ENCODE assay signal across 1 cellular context in the genomic region with DNA sequence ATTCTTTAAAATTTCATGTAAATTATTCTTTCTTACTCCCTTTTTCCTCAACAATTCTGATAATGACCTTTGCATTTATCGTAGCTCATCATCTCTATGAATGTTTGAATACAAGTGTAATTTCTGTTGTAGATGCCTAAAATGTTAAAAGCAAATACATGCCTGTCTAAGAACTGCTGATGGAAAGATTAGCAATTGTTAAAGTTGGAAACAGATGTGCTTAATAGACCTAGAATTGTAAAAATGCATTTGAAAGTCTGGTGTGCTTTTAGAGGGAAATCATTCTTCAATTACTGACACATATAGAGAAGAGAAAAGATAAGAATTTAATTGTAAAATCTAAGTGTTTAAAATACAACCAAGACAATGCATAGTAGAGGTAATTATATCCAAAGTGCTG.
TF ChIP-seq lines count a peak whose summit lies in the region.

No MANE protein-coding gene starts in this region.

TF ChIP-seq in SK-N-SH, 30 proteins besides CTCF, POLR2A, EP300 and RAD21 (continued from another document):
- TF ChIP-seq, protein P1, sequence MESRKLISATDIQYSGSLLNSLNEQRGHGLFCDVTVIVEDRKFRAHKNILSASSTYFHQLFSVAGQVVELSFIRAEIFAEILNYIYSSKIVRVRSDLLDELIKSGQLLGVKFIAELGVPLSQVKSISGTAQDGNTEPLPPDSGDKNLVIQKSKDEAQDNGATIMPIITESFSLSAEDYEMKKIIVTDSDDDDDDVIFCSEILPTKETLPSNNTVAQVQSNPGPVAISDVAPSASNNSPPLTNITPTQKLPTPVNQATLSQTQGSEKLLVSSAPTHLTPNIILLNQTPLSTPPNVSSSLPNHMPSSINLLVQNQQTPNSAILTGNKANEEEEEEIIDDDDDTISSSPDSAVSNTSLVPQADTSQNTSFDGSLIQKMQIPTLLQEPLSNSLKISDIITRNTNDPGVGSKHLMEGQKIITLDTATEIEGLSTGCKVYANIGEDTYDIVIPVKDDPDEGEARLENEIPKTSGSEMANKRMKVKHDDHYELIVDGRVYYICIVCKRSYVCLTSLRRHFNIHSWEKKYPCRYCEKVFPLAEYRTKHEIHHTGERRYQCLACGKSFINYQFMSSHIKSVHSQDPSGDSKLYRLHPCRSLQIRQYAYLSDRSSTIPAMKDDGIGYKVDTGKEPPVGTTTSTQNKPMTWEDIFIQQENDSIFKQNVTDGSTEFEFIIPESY (IDR thresholded peaks at IDR 0.05; ENCODE audit: borderline replicate concordance, low read depth), result peak; percentile 31; the same call in 1 of the 2 replicates
- peak; percentile 42; the same call in 1 of the 2 replicates for TF ChIP-seq NFIC (IDR thresholded peaks at IDR 0.05; ENCODE audit: borderline replicate concordance)
- TF ChIP-seq SIN3A (IDR thresholded peaks at IDR 0.05; ENCODE audit: borderline replicate concordance, low read depth, low read length), result no peak
- 0 out of 2 replicates have a peak, but pooled peaks have one; percentile 14 for TF ChIP-seq SMC3 (IDR thresholded peaks at IDR 0.05; ENCODE audit: low read depth, low read length)
- no peak for TF ChIP-seq RFX5 (IDR thresholded peaks at IDR 0.05; ENCODE audit: low read length)
- TF ChIP-seq MXI1 (IDR thresholded peaks at IDR 0.05; ENCODE audit: low read depth, low read length), result no peak
- peak; percentile 51 for TF ChIP-seq CHD2 (IDR thresholded peaks at IDR 0.05; ENCODE audit: low read length, partially characterized antibody)
- TF ChIP-seq NRF1 (IDR thresholded peaks at IDR 0.05; ENCODE audit: low read depth, low read length), result no peak
- 0 out of 2 replicates have a peak, but pooled peaks have one; percentile 14 for TF ChIP-seq MEF2A (IDR thresholded peaks at IDR 0.05; ENCODE audit: borderline replicate concordance, low read depth)
- TF ChIP-seq, protein P2, sequence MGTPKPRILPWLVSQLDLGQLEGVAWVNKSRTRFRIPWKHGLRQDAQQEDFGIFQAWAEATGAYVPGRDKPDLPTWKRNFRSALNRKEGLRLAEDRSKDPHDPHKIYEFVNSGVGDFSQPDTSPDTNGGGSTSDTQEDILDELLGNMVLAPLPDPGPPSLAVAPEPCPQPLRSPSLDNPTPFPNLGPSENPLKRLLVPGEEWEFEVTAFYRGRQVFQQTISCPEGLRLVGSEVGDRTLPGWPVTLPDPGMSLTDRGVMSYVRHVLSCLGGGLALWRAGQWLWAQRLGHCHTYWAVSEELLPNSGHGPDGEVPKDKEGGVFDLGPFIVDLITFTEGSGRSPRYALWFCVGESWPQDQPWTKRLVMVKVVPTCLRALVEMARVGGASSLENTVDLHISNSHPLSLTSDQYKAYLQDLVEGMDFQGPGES (IDR thresholded peaks at IDR 0.05; ENCODE audit: low read depth, low read length), result no peak
- TF ChIP-seq, protein P3, sequence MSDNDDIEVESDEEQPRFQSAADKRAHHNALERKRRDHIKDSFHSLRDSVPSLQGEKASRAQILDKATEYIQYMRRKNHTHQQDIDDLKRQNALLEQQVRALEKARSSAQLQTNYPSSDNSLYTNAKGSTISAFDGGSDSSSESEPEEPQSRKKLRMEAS (IDR thresholded peaks at IDR 0.05; ENCODE audit: low read depth), result no peak
- TF ChIP-seq JUND (IDR thresholded peaks at IDR 0.05), result peak; percentile 55
- no peak for TF ChIP-seq ELF1 (IDR thresholded peaks at IDR 0.05)
- TF ChIP-seq RXRA (IDR thresholded peaks at IDR 0.05; ENCODE audit: borderline replicate concordance, low read depth), result 0 out of 2 replicates have a peak, but pooled peaks have one; percentile 15
- TF ChIP-seq, protein P4, sequence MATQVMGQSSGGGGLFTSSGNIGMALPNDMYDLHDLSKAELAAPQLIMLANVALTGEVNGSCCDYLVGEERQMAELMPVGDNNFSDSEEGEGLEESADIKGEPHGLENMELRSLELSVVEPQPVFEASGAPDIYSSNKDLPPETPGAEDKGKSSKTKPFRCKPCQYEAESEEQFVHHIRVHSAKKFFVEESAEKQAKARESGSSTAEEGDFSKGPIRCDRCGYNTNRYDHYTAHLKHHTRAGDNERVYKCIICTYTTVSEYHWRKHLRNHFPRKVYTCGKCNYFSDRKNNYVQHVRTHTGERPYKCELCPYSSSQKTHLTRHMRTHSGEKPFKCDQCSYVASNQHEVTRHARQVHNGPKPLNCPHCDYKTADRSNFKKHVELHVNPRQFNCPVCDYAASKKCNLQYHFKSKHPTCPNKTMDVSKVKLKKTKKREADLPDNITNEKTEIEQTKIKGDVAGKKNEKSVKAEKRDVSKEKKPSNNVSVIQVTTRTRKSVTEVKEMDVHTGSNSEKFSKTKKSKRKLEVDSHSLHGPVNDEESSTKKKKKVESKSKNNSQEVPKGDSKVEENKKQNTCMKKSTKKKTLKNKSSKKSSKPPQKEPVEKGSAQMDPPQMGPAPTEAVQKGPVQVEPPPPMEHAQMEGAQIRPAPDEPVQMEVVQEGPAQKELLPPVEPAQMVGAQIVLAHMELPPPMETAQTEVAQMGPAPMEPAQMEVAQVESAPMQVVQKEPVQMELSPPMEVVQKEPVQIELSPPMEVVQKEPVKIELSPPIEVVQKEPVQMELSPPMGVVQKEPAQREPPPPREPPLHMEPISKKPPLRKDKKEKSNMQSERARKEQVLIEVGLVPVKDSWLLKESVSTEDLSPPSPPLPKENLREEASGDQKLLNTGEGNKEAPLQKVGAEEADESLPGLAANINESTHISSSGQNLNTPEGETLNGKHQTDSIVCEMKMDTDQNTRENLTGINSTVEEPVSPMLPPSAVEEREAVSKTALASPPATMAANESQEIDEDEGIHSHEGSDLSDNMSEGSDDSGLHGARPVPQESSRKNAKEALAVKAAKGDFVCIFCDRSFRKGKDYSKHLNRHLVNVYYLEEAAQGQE (IDR thresholded peaks at IDR 0.05; ENCODE audit: low read depth, low read length), result no peak
- peak; percentile 95 for TF ChIP-seq FOXM1 (IDR thresholded peaks at IDR 0.05; ENCODE audit: low read depth)
- no peak for TF ChIP-seq YY1 (IDR thresholded peaks at IDR 0.05; ENCODE audit: low read depth)
- TF ChIP-seq, protein P5, sequence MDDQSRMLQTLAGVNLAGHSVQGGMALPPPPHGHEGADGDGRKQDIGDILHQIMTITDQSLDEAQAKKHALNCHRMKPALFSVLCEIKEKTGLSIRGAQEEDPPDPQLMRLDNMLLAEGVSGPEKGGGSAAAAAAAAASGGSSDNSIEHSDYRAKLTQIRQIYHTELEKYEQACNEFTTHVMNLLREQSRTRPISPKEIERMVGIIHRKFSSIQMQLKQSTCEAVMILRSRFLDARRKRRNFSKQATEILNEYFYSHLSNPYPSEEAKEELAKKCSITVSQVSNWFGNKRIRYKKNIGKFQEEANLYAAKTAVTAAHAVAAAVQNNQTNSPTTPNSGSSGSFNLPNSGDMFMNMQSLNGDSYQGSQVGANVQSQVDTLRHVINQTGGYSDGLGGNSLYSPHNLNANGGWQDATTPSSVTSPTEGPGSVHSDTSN (IDR thresholded peaks at IDR 0.05), result peak; percentile 74
- TF ChIP-seq, protein P6, sequence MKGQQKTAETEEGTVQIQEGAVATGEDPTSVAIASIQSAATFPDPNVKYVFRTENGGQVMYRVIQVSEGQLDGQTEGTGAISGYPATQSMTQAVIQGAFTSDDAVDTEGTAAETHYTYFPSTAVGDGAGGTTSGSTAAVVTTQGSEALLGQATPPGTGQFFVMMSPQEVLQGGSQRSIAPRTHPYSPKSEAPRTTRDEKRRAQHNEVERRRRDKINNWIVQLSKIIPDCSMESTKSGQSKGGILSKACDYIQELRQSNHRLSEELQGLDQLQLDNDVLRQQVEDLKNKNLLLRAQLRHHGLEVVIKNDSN (IDR thresholded peaks at IDR 0.05; ENCODE audit: borderline replicate concordance, low read depth), result no peak
- TF ChIP-seq TEAD4 (IDR thresholded peaks at IDR 0.05; ENCODE audit: borderline replicate concordance, insufficient read depth), result peak; percentile 86; the same call in 1 of the 2 replicates
- TF ChIP-seq FOSL2 (IDR thresholded peaks at IDR 0.05; ENCODE audit: borderline replicate concordance, low read depth), result no peak
- TF ChIP-seq TCF12 (IDR thresholded peaks at IDR 0.05), result peak; percentile 94
- no peak for TF ChIP-seq EZH2phosphoT487 (IDR thresholded peaks at IDR 0.05; ENCODE audit: borderline replicate concordance, low read depth)
- peak; percentile 91 for TF ChIP-seq RCOR1 (IDR thresholded peaks at IDR 0.05; ENCODE audit: low read length)
- TF ChIP-seq FOXJ3 (CRISPR knock-in tag; IDR thresholded peaks at IDR 0.05), result peak; percentile 53; the same call in 1 of the 2 replicates
- TF ChIP-seq GATA2 (CRISPR knock-in tag; IDR thresholded peaks at IDR 0.05), result peak; percentile 98
- TF ChIP-seq TAF1 (IDR thresholded peaks at IDR 0.05; ENCODE audit: borderline replicate concordance, low read depth, low read length), result no peak
- 0 out of 2 replicates have a peak, but pooled peaks have one; percentile 19 for TF ChIP-seq GABPA (IDR thresholded peaks at IDR 0.05; ENCODE audit: low read depth)
- TF ChIP-seq, protein P7, sequence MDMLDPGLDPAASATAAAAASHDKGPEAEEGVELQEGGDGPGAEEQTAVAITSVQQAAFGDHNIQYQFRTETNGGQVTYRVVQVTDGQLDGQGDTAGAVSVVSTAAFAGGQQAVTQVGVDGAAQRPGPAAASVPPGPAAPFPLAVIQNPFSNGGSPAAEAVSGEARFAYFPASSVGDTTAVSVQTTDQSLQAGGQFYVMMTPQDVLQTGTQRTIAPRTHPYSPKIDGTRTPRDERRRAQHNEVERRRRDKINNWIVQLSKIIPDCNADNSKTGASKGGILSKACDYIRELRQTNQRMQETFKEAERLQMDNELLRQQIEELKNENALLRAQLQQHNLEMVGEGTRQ (IDR thresholded peaks at IDR 0.05; ENCODE audit: borderline replicate concordance, low read depth, low read length), result no peak
TF ChIP-seq in SK-N-SH: peak in this region for 16.
